In genomic region chr6:28867078-28867414, GRCh38 we compare ENCODE assay signal across 8 cellular contexts. TPM values are rescaled to one million over a fixed set of nuclear protein-coding genes. Genes with fewer than 3 reads are reported as not detected.
DNase-seq lines count a peak whose midpoint lies in the region; ATAC-seq, FAIRE-seq and TF ChIP-seq lines count a peak whose summit lies in the region.

No MANE protein-coding gene starts in this region.

- H3K9ac ChIP-seq in endothelial cell of umbilical vein (replicated peaks; ENCODE audit: extremely low read depth, insufficient read depth, low read length) = no peak overlapping the region

- FAIRE-seq in endothelial cell of umbilical vein (lab: Jason Lieb, UNC) = no peak

- H3K27me3 Mint-ChIP-seq in nephron (ENCODE audit: low read depth) = peaks cover 7% of the 10 kb centered on the region

- dilution Hi-C loops in endothelial cell of umbilical vein (cut with MboI; ENCODE audit: extremely low pct_ligation_motif_present, low sequenced_read_pairs) = no loop called here

- no peak for ATAC-seq in HG03439 (IDR thresholded peaks at IDR 0.05; ENCODE audit: unreplicated experiment)

- no peaks in the 10 kb centered on the region for H4K20me1 ChIP-seq in endothelial cell of umbilical vein (replicated peaks; ENCODE audit: control insufficient read depth, extremely low read depth, insufficient read depth, low read length)

- POLR2A ChIA-PET in HEK293T (lab: Yijun Ruan, JAX) = interaction anchor here (0.7 to 5.0 kb wide), 9 partner anchors 13 to 122 kb away, joined by 3 to 51 read pairs (median 9); partner anchors contain the start of gene TRIM27
- POLR2A ChIA-PET in endothelial cell of umbilical vein (lab: Charles Lee) = no interaction called here

- no peaks in the 10 kb centered on the region for H3K27me3 ChIP-seq in SJCRH30
- no peaks in the 10 kb centered on the region for H3K27me3 ChIP-seq in endothelial cell of umbilical vein (ENCODE audit: control insufficient read depth in 2 of 2, insufficient read depth in 2 of 2, low read length in 2 of 2)

- peak overlapping the region; percentile 88 to 94 (median 93) for H3K4me3 Mint-ChIP-seq in nephron

- no peak for TF ChIP-seq POLR2A in endothelial cell of umbilical vein (IDR thresholded peaks at IDR 0.05; ENCODE audit: low read depth, low read length)

- H3K4me3 ChIP-seq in SJCRH30 = peak overlapping the region; percentile 65
- peak overlapping the region in 2 of 3 experiments; percentile 29 to 56 for H3K4me3 ChIP-seq in endothelial cell of umbilical vein (replicated peaks in 1 of 3; ENCODE audit: insufficient read depth in 1 of 3, low read depth in 1 of 3, low read length in 3 of 3)

- H3K4me1 ChIP-seq in SJCRH30 = 0 out of 2 replicates have a peak, but pooled peaks cover 4% of the 10 kb centered on the region
- peaks cover 16% of the 10 kb centered on the region for H3K4me1 ChIP-seq in endothelial cell of umbilical vein (ENCODE audit: control insufficient read depth, extremely low read depth, insufficient read depth, low read length)

- TF ChIP-seq CTCF in endothelial cell of umbilical vein (IDR thresholded peaks at IDR 0.05; ENCODE audit: extremely low read depth in 1 of 2, insufficient read depth in 1 of 2, low read depth in 1 of 2, low read length in 2 of 2) = no peak
- no peak for TF ChIP-seq CTCF in nephron (IDR thresholded peaks at IDR 0.05; ENCODE audit: unreplicated experiment in 3 of 3)

- peaks cover 6% of the 10 kb centered on the region for H3K9me3 Mint-ChIP-seq in nephron

- H3K27ac Mint-ChIP-seq in nephron = peak overlapping the region; percentile 94 to 99 (median 99)

- H3K9me3 ChIP-seq in SJCRH30 (replicated peaks) (no peaks in the 10 kb centered on the region; the same call in 1 of the 2 replicates), endothelial cell of umbilical vein (replicated peaks; ENCODE audit: control insufficient read depth, insufficient read depth, low read length) (no peaks in the 10 kb centered on the region)

- peak overlapping the region; percentile 92 for H2AFZ ChIP-seq in endothelial cell of umbilical vein (ENCODE audit: low read depth, low read length)

- H3K36me3 Mint-ChIP-seq in nephron (ENCODE audit: low read depth) = no peaks in the 10 kb centered on the region

- intact Hi-C loops in endothelial cell of umbilical vein (cut with micrococcal nuclease) = no loop called here

- peak overlapping the region; percentile 65 for H3K27ac ChIP-seq in SJCRH30
- H3K27ac ChIP-seq in endothelial cell of umbilical vein (ENCODE audit: insufficient read depth, low read depth, low read length) = no peak overlapping the region

- peak overlapping the region; percentile 32 for H3K4me2 ChIP-seq in endothelial cell of umbilical vein (ENCODE audit: insufficient read depth, low read length)

- H3K9me1 ChIP-seq in endothelial cell of umbilical vein (replicated peaks; ENCODE audit: control insufficient read depth, extremely low read depth, insufficient read depth, low read length) = no peaks in the 10 kb centered on the region

- no peaks in the 10 kb centered on the region for H3K79me2 ChIP-seq in endothelial cell of umbilical vein (ENCODE audit: control insufficient read depth, insufficient read depth, low read length)

- no TSS peak for BruUV-seq in endothelial cell of umbilical vein (replicated peaks; lab: Mats Ljungman, UMichigan)

- CTCF ChIA-PET in HEK293T (lab: Yijun Ruan, JAX) = interaction anchor here (0.6 kb wide), 1 partner anchor 8 kb away, joined by 4 read pairs; no protein-coding TSS in a partner anchor
- CTCF ChIA-PET in endothelial cell of umbilical vein (lab: Charles Lee) = interaction anchor here (2.0 kb wide), 1 partner anchor 57 kb away, joined by 7 read pairs; the partner anchor contains the start of gene TRIM27

- H3K36me3 ChIP-seq in SJCRH30 (no peaks in the 10 kb centered on the region), endothelial cell of umbilical vein (ENCODE audit: control insufficient read depth in 2 of 2, extremely low read depth in 1 of 2, insufficient read depth in 2 of 2, low read length in 2 of 2) (no peaks in the 10 kb centered on the region)

- H3K4me1 Mint-ChIP-seq in nephron = peaks cover 24% of the 10 kb centered on the region

- peak; percentile 20 for DNase-seq in DMS153 treated with DMSO at 0.1 percent for 48 hours (lab: John Stamatoyannopoulos, UW; ENCODE audit: unreplicated experiment)
- no peak for DNase-seq in HEK293T (ENCODE audit: extremely low spot score)
- DNase-seq in SJCRH30 = peak; percentile 32 to 47
- DNase-seq in endothelial cell of umbilical vein (ENCODE audit: low read depth, low spot score) = no peak
- no peak for DNase-seq in HPDE6-E6E7 (ENCODE audit: extremely low spot score)
- DNase-seq in DMS53 (lab: John Stamatoyannopoulos, UW) = no peak

TF ChIP-seq in HEK293T, 16 proteins besides CTCF, POLR2A, EP300 and RAD21:
- TF ChIP-seq L3MBTL2 (conservative IDR thresholded peaks at IDR 0.05) (peak; percentile 39; the same call in 1 of the 2 replicates), ELF4 (IDR thresholded peaks at IDR 0.05) (no peak)
TF ChIP-seq in HEK293T: peak in this region for 1.

TF ChIP-seq in endothelial cell of umbilical vein, 7 proteins besides CTCF, POLR2A, EP300 and RAD21:
- TF ChIP-seq GATA2 (IDR thresholded peaks at IDR 0.05; ENCODE audit: insufficient read depth, insufficient read length, low read depth, low read length) (no peak), MYC (IDR thresholded peaks at IDR 0.05; ENCODE audit: low read depth, low read length) (no peak), JUN (IDR thresholded peaks at IDR 0.05; ENCODE audit: borderline replicate concordance, insufficient read depth, insufficient read length, low read depth) (no peak), EZH2 (IDR thresholded peaks at IDR 0.05; ENCODE audit: borderline replicate concordance, low read depth, low read length, severe bottlenecking) (no peak), MAX (IDR thresholded peaks at IDR 0.05; ENCODE audit: insufficient read depth, insufficient read length) (no peak), POLR2AphosphoS5 (IDR thresholded peaks at IDR 0.05; ENCODE audit: insufficient read depth, low read depth, low read length) (no peak), FOS (IDR thresholded peaks at IDR 0.05; ENCODE audit: borderline replicate concordance, insufficient read depth, low read length) (no peak)

RNA-seq across cellular contexts. Expression of gene TRIM27, which starts 56.7 kb away (rescaled TPM):
- total RNA-seq in SJCRH30 (2014; rRNA removed; shearing (Covaris generic)) = 48.2 and 52.8 TPM in 2 replicates
- total RNA-seq in endothelial cell of umbilical vein = 67.5 and 69.2 TPM in 2 replicates
- 67.1 and 71.9 TPM in 2 replicates for polyA plus RNA-seq in endothelial cell of umbilical vein
- 46.7 and 47.8 TPM in 2 replicates for polyA plus RNA-seq in endothelial cell of umbilical vein (2011; cell fraction: cytosol; rRNA removed)
- polyA plus RNA-seq in endothelial cell of umbilical vein (2011; cell fraction: nucleus; rRNA removed) = 101 and 124 TPM in 2 replicates
- 38.5 and 44.5 TPM in 2 replicates for polyA plus RNA-seq in endothelial cell of umbilical vein (2012)
- polyA minus RNA-seq in endothelial cell of umbilical vein = 97.6 and 98.7 TPM in 2 replicates
- 76.8 TPM for polyA minus RNA-seq in endothelial cell of umbilical vein (2011; cell fraction: cytosol; rRNA and poly(A)+ RNA removed)
- polyA minus RNA-seq in endothelial cell of umbilical vein (2011; cell fraction: nucleus; rRNA and poly(A)+ RNA removed) = 57.8 and 68.6 TPM in 2 replicates

Comparison
In these comparisons a context has a peak if more than half of its experiments do, and no peak if none do; other contexts are left out.
1. DNase-seq: peak in DMS153 treated with DMSO at 0.1 percent for 48 hours (single experiment) and SJCRH30 (2 of 2); none in HEK293T (single experiment), endothelial cell of umbilical vein (single experiment), HPDE6-E6E7 (single experiment) and DMS53 (single experiment).